Comparison of ENCODE assay signal across 10 cellular contexts in the genomic region with DNA sequence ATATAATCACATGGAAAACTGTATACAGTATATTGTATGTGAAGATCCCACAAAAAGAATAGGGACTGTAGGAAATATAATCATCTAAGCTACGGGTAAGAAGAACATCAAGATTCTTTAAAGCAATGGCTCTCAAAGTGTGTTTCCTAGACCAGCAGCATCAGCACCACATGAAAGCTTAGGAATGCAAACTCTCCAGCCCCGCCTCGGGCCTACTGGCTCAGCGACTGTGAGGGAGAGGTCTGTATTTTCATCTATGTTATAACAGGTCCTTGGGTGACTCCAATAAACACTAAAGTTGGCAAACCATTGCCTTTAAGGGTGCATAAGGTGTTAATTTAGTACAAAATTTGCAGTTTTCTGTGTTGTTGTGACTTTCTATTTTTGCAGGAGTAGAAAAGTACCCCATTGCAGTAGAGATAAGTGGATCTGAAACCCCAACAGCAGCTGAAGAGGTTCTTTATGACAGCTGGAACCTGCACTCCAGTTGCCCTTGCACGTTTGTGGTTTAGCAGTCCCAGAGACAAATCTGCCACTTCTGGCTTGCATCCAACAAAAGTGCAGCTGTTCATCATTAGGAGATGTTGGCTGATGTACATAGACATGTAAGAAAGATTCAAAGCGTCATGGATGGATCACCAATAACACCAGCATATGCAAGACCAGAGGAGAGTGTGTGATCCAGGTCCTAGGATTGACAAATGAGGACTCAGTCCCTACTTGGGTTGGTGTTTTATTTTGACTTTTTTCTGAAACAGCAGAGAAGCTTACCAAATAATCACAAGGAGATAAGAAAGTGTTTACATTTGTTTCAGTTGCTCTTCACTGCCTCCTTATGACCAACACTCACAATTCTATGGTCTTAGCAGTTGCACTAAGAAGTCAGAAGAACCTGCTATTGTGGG.
A peak's percentile ranks its signal among the peaks of the same experiment; 100 is the strongest.
DNase-seq lines count a peak whose midpoint lies in the region; ATAC-seq and FAIRE-seq lines count a peak whose summit lies in the region.
"Had no signal": no experiment of that assay in that cellular context is flagged by ENCODE, and none has a peak within 500 bp of the region (broad histone marks: within the 10 kb centered on the region; RNA-seq: fewer than 3 reads in every experiment).

No MANE protein-coding gene starts in this region.

- DNase-seq in DMS153 treated with DMSO at 0.1 percent for 48 hours (lab: John Stamatoyannopoulos, UW; ENCODE audit: unreplicated experiment) (peak; percentile 57), NCI-H82 (lab: John Stamatoyannopoulos, UW) (peak; percentile 95), memory B cell (ENCODE audit: low spot score in 2 of 2) (no peak), HTR-8/SVneo (ENCODE audit: insufficient read length, low spot score) (no peak)
- DNase-seq in activated naive CD4-positive, alpha-beta T cell treated with Interleukin-2 at 50 U/mL for 16 hours = no peak
- DNase-seq in effector CD4-positive, alpha-beta T cell = no peak

- no peaks in the 10 kb centered on the region for H3K36me3 Mint-ChIP-seq in memory B cell
- H3K36me3 Mint-ChIP-seq: brain had no signal

- H3K9me3 Mint-ChIP-seq in memory B cell = no peaks in the 10 kb centered on the region

- ATAC-seq in GM19328 (IDR thresholded peaks at IDR 0.05; ENCODE audit: unreplicated experiment) = peak; percentile 67
- peak; percentile 83 for ATAC-seq in HG03280 (IDR thresholded peaks at IDR 0.05; ENCODE audit: unreplicated experiment)
- peak; percentile 78 for ATAC-seq in memory B cell (ENCODE audit: low read depth)

- no peaks in the 10 kb centered on the region for H3K27me3 Mint-ChIP-seq in memory B cell

- no peak overlapping the region for H3K4me3 Mint-ChIP-seq in memory B cell
- H3K4me3 Mint-ChIP-seq: brain had no signal

- H3K27ac Mint-ChIP-seq in memory B cell = peak overlapping the region; percentile 54

- peaks cover 12% of the 10 kb centered on the region for H3K4me1 Mint-ChIP-seq in memory B cell

- no peak for FAIRE-seq in HTR-8/SVneo (lab: Jason Lieb, UNC)
- FAIRE-seq: H1 had no signal

Comparison
In these comparisons a context has a peak if more than half of its experiments do, and no peak if none do; other contexts are left out.
1. DNase-seq: peak in DMS153 treated with DMSO at 0.1 percent for 48 hours (single experiment) and NCI-H82 (single experiment); none in memory B cell (0 of 2), HTR-8/SVneo (single experiment), activated naive CD4-positive, alpha-beta T cell treated with Interleukin-2 at 50 U/mL for 16 hours (single experiment) and effector CD4-positive, alpha-beta T cell (single experiment).
2. Peak in every context shown above with its lines, with median percentiles within 50 percentile points of each other: ATAC-seq.